Comparison of ENCODE assay signal across 2 cellular contexts in the genomic region with DNA sequence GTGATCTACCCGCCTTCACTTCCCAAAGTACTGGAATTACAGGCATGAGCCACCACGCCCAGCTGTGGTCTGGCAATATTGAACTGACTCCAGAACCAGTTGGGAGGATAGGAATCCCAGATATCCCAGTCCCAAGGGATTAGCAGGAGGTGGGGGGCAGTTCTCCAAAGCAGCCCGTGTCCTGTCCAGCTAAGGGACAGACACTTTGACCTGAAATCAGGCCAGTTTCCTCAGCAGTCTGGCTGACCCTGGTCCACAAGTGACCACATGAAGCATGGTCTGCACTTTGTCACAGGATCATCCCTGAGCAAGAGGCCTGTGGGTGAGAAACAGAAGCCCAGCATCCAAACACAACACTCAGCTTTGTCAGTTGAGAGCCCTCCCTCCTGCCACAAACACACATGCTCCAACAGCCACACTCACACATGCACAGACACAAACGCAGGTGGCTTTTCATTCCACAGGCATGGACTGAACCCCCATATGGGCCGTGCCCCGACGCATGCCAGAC.
TF ChIP-seq lines count a peak whose summit lies in the region.

No MANE protein-coding gene starts in this region.

TF ChIP-seq in HCT116, 20 proteins besides CTCF, POLR2A, EP300 and RAD21:
- no peak for TF ChIP-seq YY1 (IDR thresholded peaks at IDR 0.05; ENCODE audit: extremely low read depth, insufficient replicate concordance, low read depth, low read length)
- TF ChIP-seq, protein P1, sequence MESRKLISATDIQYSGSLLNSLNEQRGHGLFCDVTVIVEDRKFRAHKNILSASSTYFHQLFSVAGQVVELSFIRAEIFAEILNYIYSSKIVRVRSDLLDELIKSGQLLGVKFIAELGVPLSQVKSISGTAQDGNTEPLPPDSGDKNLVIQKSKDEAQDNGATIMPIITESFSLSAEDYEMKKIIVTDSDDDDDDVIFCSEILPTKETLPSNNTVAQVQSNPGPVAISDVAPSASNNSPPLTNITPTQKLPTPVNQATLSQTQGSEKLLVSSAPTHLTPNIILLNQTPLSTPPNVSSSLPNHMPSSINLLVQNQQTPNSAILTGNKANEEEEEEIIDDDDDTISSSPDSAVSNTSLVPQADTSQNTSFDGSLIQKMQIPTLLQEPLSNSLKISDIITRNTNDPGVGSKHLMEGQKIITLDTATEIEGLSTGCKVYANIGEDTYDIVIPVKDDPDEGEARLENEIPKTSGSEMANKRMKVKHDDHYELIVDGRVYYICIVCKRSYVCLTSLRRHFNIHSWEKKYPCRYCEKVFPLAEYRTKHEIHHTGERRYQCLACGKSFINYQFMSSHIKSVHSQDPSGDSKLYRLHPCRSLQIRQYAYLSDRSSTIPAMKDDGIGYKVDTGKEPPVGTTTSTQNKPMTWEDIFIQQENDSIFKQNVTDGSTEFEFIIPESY (IDR thresholded peaks at IDR 0.05; ENCODE audit: extremely low read depth, insufficient replicate concordance, low read length), result no peak
- TF ChIP-seq FOSL1 (IDR thresholded peaks at IDR 0.05; ENCODE audit: low read depth), result no peak
- TF ChIP-seq JUND (IDR thresholded peaks at IDR 0.05), result no peak
- no peak for TF ChIP-seq CBX3 (IDR thresholded peaks at IDR 0.05; ENCODE audit: low read depth)
- TF ChIP-seq, protein P2, sequence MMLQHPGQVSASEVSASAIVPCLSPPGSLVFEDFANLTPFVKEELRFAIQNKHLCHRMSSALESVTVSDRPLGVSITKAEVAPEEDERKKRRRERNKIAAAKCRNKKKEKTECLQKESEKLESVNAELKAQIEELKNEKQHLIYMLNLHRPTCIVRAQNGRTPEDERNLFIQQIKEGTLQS (IDR thresholded peaks at IDR 0.05), result no peak
- TF ChIP-seq, protein P3, sequence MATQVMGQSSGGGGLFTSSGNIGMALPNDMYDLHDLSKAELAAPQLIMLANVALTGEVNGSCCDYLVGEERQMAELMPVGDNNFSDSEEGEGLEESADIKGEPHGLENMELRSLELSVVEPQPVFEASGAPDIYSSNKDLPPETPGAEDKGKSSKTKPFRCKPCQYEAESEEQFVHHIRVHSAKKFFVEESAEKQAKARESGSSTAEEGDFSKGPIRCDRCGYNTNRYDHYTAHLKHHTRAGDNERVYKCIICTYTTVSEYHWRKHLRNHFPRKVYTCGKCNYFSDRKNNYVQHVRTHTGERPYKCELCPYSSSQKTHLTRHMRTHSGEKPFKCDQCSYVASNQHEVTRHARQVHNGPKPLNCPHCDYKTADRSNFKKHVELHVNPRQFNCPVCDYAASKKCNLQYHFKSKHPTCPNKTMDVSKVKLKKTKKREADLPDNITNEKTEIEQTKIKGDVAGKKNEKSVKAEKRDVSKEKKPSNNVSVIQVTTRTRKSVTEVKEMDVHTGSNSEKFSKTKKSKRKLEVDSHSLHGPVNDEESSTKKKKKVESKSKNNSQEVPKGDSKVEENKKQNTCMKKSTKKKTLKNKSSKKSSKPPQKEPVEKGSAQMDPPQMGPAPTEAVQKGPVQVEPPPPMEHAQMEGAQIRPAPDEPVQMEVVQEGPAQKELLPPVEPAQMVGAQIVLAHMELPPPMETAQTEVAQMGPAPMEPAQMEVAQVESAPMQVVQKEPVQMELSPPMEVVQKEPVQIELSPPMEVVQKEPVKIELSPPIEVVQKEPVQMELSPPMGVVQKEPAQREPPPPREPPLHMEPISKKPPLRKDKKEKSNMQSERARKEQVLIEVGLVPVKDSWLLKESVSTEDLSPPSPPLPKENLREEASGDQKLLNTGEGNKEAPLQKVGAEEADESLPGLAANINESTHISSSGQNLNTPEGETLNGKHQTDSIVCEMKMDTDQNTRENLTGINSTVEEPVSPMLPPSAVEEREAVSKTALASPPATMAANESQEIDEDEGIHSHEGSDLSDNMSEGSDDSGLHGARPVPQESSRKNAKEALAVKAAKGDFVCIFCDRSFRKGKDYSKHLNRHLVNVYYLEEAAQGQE (IDR thresholded peaks at IDR 0.05; ENCODE audit: low read depth), result no peak
- no peak for TF ChIP-seq TCF7L2 (IDR thresholded peaks at IDR 0.05; ENCODE audit: borderline replicate concordance, extremely low read depth, insufficient read depth, insufficient read length)
- no peak for TF ChIP-seq ELF1 (IDR thresholded peaks at IDR 0.05; ENCODE audit: borderline replicate concordance, low read depth)
- no peak for TF ChIP-seq ZFX (IDR thresholded peaks at IDR 0.05)

TF ChIP-seq in K562, 482 proteins besides CTCF, POLR2A, EP300 and RAD21:
- TF ChIP-seq ZC3H11A (IDR thresholded peaks at IDR 0.05; ENCODE audit: low read depth, low read length), result no peak
- TF ChIP-seq MAFK (IDR thresholded peaks at IDR 0.05; ENCODE audit: low read length), result no peak
- TF ChIP-seq, protein P4, sequence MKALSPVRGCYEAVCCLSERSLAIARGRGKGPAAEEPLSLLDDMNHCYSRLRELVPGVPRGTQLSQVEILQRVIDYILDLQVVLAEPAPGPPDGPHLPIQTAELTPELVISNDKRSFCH (CRISPR knock-in tag; IDR thresholded peaks at IDR 0.05), result no peak
- TF ChIP-seq, protein P4 (tag; IDR thresholded peaks at IDR 0.05), result no peak
- TF ChIP-seq FOXJ2 (tag; IDR thresholded peaks at IDR 0.05), result no peak
- TF ChIP-seq ZNF134 (CRISPR knock-in tag; conservative IDR thresholded peaks at IDR 0.05), result no peak
- no peak for TF ChIP-seq DPF2 (IDR thresholded peaks at IDR 0.05)
